18 cellular contexts compared by ENCODE assay signal in the genomic region with DNA sequence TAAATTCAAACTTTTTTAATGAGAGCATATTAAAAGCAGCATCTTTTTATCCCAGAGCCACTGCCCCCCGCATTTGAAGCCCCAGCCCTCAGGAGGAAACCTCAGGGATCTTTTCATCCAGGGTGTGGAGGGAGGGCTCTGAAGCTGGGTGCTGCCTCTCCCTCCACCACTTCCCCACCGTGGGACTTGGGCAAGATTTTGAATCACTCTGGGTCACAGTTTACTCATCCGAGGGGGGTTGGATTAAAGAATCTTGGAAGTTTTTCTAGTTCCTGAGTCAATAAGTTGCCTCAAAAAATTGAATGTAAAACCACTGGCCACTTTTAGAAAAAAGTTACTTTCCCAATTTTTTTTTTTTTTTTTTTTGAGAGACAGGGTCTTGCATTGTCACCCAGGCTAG.
"Had no signal": no experiment of that assay in that cellular context is flagged by ENCODE, and none has a peak within 500 bp of the region (broad histone marks: within the 10 kb centered on the region; RNA-seq: fewer than 3 reads in every experiment).

No MANE protein-coding gene starts in this region.

- H3K9me3 ChIP-seq: body of pancreas, left ventricle myocardium inferior had no signal

- H3K36me3 Mint-ChIP-seq: activated naive CD8-positive, alpha-beta T cell treated with anti-CD3 and anti-CD28 coated beads for 36 hours; type B pancreatic cell had no signal

- DNase-seq: activated CD4-positive, alpha-beta T cell treated with anti-CD3 and anti-CD28 coated beads for 1 hour; activated naive CD8-positive, alpha-beta T cell treated with anti-CD3 and anti-CD28 coated beads for 36 hours; amniotic stem cell; body of pancreas; dermis blood vessel endothelial cell; effector memory CD4-positive, alpha-beta T cell; kidney glomerular epithelial cell; left ventricle myocardium inferior; mammary epithelial cell; midbrain; nephron progenitor cell; occipital lobe; stimulated activated CD4-positive, alpha-beta T cell treated with anti-CD3 and anti-CD28 coated beads, Interleukin-2, amount 100 ng/mL, for 24 hours; stimulated activated naive CD8-positive, alpha-beta T cell treated with anti-CD3 and anti-CD28 coated beads, Interleukin-15, amount 100 ng/mL, for 72 hours; T-helper 2 cell; WERI-Rb-1 had no signal

- H3K27me3 ChIP-seq: body of pancreas had no signal

- H3K4me3 Mint-ChIP-seq: activated naive CD8-positive, alpha-beta T cell treated with anti-CD3 and anti-CD28 coated beads for 36 hours; activated T-helper 1 cell treated with anti-CD3 and anti-CD28 coated beads, Interleukin-12 subunit alpha, Interleukin-12 subunit beta, Interleukin-2, Interleukin-4 antibody, amounts not matched to agents 30 ng/mL and 10 ng/mL and 1 ng/mL, durations not matched to agents 14 hours and 24 hours and 36 hours; nephron progenitor cell; stimulated activated naive CD8-positive, alpha-beta T cell treated with anti-CD3 and anti-CD28 coated beads, Interleukin-15, amount 100 ng/mL, for 72 hours; type B pancreatic cell had no signal

- H3K4me3 ChIP-seq: body of pancreas, left ventricle myocardium inferior had no signal

- H3K36me3 ChIP-seq: left ventricle myocardium inferior, WERI-Rb-1 had no signal

- H3K27ac ChIP-seq: body of pancreas, left ventricle myocardium inferior, WERI-Rb-1 had no signal

- H3K27ac Mint-ChIP-seq: activated naive CD8-positive, alpha-beta T cell treated with anti-CD3 and anti-CD28 coated beads for 36 hours; activated T-helper 1 cell treated with anti-CD3 and anti-CD28 coated beads, Interleukin-12 subunit alpha, Interleukin-12 subunit beta, Interleukin-2, Interleukin-4 antibody, amounts not matched to agents 30 ng/mL and 10 ng/mL and 1 ng/mL, durations not matched to agents 14 hours and 24 hours and 36 hours; nephron progenitor cell; stimulated activated naive CD8-positive, alpha-beta T cell treated with anti-CD3 and anti-CD28 coated beads, Interleukin-15, amount 100 ng/mL, for 72 hours; type B pancreatic cell had no signal

- ATAC-seq: body of pancreas; stimulated activated naive CD8-positive, alpha-beta T cell treated with anti-CD3 and anti-CD28 coated beads, Interleukin-15, amount 100 ng/mL, for 72 hours had no signal

- H3K4me1 ChIP-seq: body of pancreas had no signal

- H3K9me3 Mint-ChIP-seq: activated naive CD8-positive, alpha-beta T cell treated with anti-CD3 and anti-CD28 coated beads for 36 hours; activated T-helper 1 cell treated with anti-CD3 and anti-CD28 coated beads, Interleukin-12 subunit alpha, Interleukin-12 subunit beta, Interleukin-2, Interleukin-4 antibody, amounts not matched to agents 30 ng/mL and 10 ng/mL and 1 ng/mL, durations not matched to agents 14 hours and 24 hours and 36 hours; stimulated activated naive CD8-positive, alpha-beta T cell treated with anti-CD3 and anti-CD28 coated beads, Interleukin-15, amount 100 ng/mL, for 72 hours; type B pancreatic cell had no signal

- H3K27me3 Mint-ChIP-seq: activated naive CD8-positive, alpha-beta T cell treated with anti-CD3 and anti-CD28 coated beads for 36 hours; stimulated activated naive CD8-positive, alpha-beta T cell treated with anti-CD3 and anti-CD28 coated beads, Interleukin-15, amount 100 ng/mL, for 72 hours; type B pancreatic cell had no signal
